16 cellular contexts compared by ENCODE assay signal in the genomic region with DNA sequence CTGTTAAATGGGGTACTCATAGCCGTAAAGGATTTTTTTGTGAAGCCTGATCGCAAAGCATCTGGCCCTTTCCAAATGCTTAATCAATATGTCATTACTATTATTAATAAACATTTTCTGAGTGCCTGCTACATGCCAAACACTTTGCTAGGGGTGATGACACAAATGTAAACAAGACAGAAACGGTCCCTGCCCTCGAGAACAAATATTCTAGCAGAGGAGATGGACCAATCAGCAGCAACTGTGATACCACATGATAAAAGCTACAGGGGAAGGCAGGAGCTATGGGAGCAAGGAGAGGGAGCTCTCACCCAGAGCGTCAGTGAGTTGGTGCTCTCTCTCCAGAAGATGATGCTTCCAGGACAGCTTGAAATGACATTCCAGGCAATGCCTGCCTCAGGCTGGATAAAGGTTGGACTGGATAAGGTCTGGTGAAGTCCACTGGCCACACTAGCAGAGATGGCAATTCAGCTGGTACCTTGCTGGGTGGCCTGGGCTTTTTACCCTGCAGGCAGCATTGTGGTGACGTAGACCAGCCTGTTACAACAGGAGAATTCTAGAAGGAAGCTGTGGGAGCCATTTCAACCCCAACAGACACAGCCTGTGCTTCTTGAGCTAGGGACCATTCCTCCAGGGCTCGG. TPM values are rescaled to one million over a fixed set of nuclear protein-coding genes. Genes with fewer than 3 reads are reported as not detected.
DNase-seq lines count a peak whose midpoint lies in the region; ATAC-seq, FAIRE-seq and TF ChIP-seq lines count a peak whose summit lies in the region.
"Had no signal": no experiment of that assay in that cellular context is flagged by ENCODE, and none has a peak within 500 bp of the region (broad histone marks: within the 10 kb centered on the region; RNA-seq: fewer than 3 reads in every experiment).

No MANE protein-coding gene starts in this region.

- TF ChIP-seq POLR2A in K562 (conservative IDR thresholded peaks at IDR 0.05): no peak

- TF ChIP-seq CTCF in K562 (IDR thresholded peaks at IDR 0.05 in 2 of 3, conservative IDR thresholded peaks at IDR 0.05 in 1 of 3; ENCODE audit: insufficient read depth in 2 of 3, low read depth in 1 of 3, low read length in 3 of 3) (no peak), osteoblast (IDR thresholded peaks at IDR 0.05; ENCODE audit: extremely low read depth, low read depth, low read length) (no peak)

- POLR2A ChIA-PET in K562 (lab: Yijun Ruan, JAX): interaction anchor here (0.9 to 1.8 kb wide), 3 partner anchors 12 to 41 kb away, joined by 3 to 10 read pairs (median 5); a partner anchor contains a TSS

- no peaks in the 10 kb centered on the region for H3K9me1 ChIP-seq in K562 (ENCODE audit: control insufficient read depth, insufficient read depth, low read length)

- peaks cover 26 to 37% (median 28%) of the 10 kb centered on the region in 3 donors for H3K4me1 Mint-ChIP-seq in IgD-negative memory B cell
- peaks cover 12 to 18% of the 10 kb centered on the region in 2 donors for H3K4me1 Mint-ChIP-seq in effector memory CD8-positive, alpha-beta T cell (ENCODE audit: low read depth in 2 of 2)

- no peaks in the 10 kb centered on the region for H3K9me3 ChIP-seq in K562 (replicated peaks; ENCODE audit: control insufficient read depth, insufficient read depth, low read depth, low read length)
- no peaks in the 10 kb centered on the region for H3K9me3 ChIP-seq in osteoblast (ENCODE audit: low read depth, low read length)

- no peaks in the 10 kb centered on the region for H3K9me3 Mint-ChIP-seq in IgD-negative memory B cell
- H3K9me3 Mint-ChIP-seq in effector memory CD8-positive, alpha-beta T cell: no peaks in the 10 kb centered on the region

- H3K27me3 ChIP-seq in H7 (ENCODE audit: control insufficient read depth, insufficient read depth, low read length) (no peaks in the 10 kb centered on the region), K562 (ENCODE audit: control insufficient read depth in 2 of 2, insufficient read depth in 2 of 2, low read length in 2 of 2) (peaks cover 2 to 63% of the 10 kb centered on the region in 2 experiments), osteoblast (ENCODE audit: insufficient read depth, low read length) (peaks cover 2% of the 10 kb centered on the region)

- H3K27ac Mint-ChIP-seq in IgD-negative memory B cell: peak overlapping the region; percentile 29 to 84 (median 63)
- peak overlapping the region in 1 of 2 donors; percentile 80 for H3K27ac Mint-ChIP-seq in effector memory CD8-positive, alpha-beta T cell

- no peak for TF ChIP-seq EP300 in K562 (IDR thresholded peaks at IDR 0.05; ENCODE audit: low read length)

- no peak for FAIRE-seq in K562 (lab: Jason Lieb, UNC)
- FAIRE-seq: H54 had no signal

- H3K4me3 ChIP-seq in H7 (ENCODE audit: insufficient read depth, low read depth, low read length) (no peak overlapping the region), K562 (no peak overlapping the region), osteoblast (ENCODE audit: insufficient read depth, low read length) (no peak overlapping the region)
- H3K4me3 ChIP-seq: PC-9 had no signal

- H3K4me1 ChIP-seq in K562 (replicated peaks in 1 of 2; ENCODE audit: control insufficient read depth in 2 of 2, insufficient read depth in 2 of 2, low read length in 2 of 2) (no peaks in the 10 kb centered on the region; a peak in 1 of 5 replicates), osteoblast (ENCODE audit: insufficient read depth, low read length) (peaks cover 10% of the 10 kb centered on the region)

- H3K36me3 ChIP-seq in H7 (replicated peaks; ENCODE audit: control insufficient read depth, insufficient read depth, low read length) (no peaks in the 10 kb centered on the region), K562 (ENCODE audit: control insufficient read depth, insufficient read depth, low read length) (no peaks in the 10 kb centered on the region), osteoblast (ENCODE audit: insufficient read depth, low read length) (no peaks in the 10 kb centered on the region)

- no peak for ATAC-seq in K562
- no peak for ATAC-seq in effector memory CD8-positive, alpha-beta T cell (replicated peaks)

- no peak overlapping the region for H3K9ac ChIP-seq in K562 (ENCODE audit: insufficient read depth in 1 of 2, low read depth in 2 of 2, low read length in 2 of 2)

- peaks cover 3% of the 10 kb centered on the region for H3K27me3 Mint-ChIP-seq in IgD-negative memory B cell
- H3K27me3 Mint-ChIP-seq in effector memory CD8-positive, alpha-beta T cell: peaks cover 14 to 31% of the 10 kb centered on the region in 2 donors

- TF ChIP-seq RAD21 in K562 (CRISPR knock-in tag; conservative IDR thresholded peaks at IDR 0.05 in 1 of 2, IDR thresholded peaks at IDR 0.05 in 1 of 2): no peak

- no peak overlapping the region for H3K4me3 Mint-ChIP-seq in IgD-negative memory B cell
- no peak overlapping the region for H3K4me3 Mint-ChIP-seq in effector memory CD8-positive, alpha-beta T cell

- peak; percentile 19 for DNase-seq in H7
- no peak for DNase-seq in K562 (ENCODE audit: extremely low read depth in 1 of 4, low spot score in 3 of 4)
- peak; percentile 14 for DNase-seq in osteoblast (ENCODE audit: insufficient read length, low spot score, missing footprints)
- no peak for DNase-seq in effector memory CD8-positive, alpha-beta T cell
- DNase-seq in NCI-H69 (lab: John Stamatoyannopoulos, UW): no peak
- no peak for DNase-seq in activated gamma-delta T cell (lab: John Stamatoyannopoulos, UW)
- DNase-seq: COR-L47, EL, KG1, NCI-H1048, NCI-H1436 treated with DMSO at 0.1 percent for 48 hours, NCI-H2081, NCI-H524 treated with DMSO at 0.1 percent for 48 hours, PC-9 had no signal

- in situ Hi-C loops in K562 (cut with MboI): no loop called here

- WGBS in K562 (ENCODE audit: insufficient coverage, low coverage, missing lambda C conversion rate): 1% methylated on average over 7 of the region's 7 CpGs

- H3K27ac ChIP-seq in K562 (ENCODE audit: extremely low read depth, low read depth, low read length): no peak overlapping the region
- H3K27ac ChIP-seq in osteoblast (ENCODE audit: low read depth, low read length): no peak overlapping the region
- H3K27ac ChIP-seq: PC-9 had no signal

- H2AFZ ChIP-seq in K562 (ENCODE audit: low read depth, low read length) (no peak overlapping the region), osteoblast (ENCODE audit: low read length) (no peak overlapping the region)
- H2AFZ ChIP-seq: PC-9 had no signal

- intact Hi-C loops in K562 (cut with micrococcal nuclease): no loop called here

- H3K79me2 ChIP-seq in K562 (ENCODE audit: control insufficient read depth, insufficient read depth, low read length): no peaks in the 10 kb centered on the region
- no peaks in the 10 kb centered on the region for H3K79me2 ChIP-seq in osteoblast (ENCODE audit: insufficient read depth, low read length)

- peaks cover 1% of the 10 kb centered on the region for H3K36me3 Mint-ChIP-seq in IgD-negative memory B cell
- H3K36me3 Mint-ChIP-seq in effector memory CD8-positive, alpha-beta T cell (ENCODE audit: insufficient read depth): no peaks in the 10 kb centered on the region

- H4K20me1 ChIP-seq in K562 (replicated peaks; ENCODE audit: control insufficient read depth, insufficient read depth, low read length) (peaks cover 4% of the 10 kb centered on the region; the same call in 1 of the 2 replicates), osteoblast (ENCODE audit: insufficient read depth, low read length) (no peaks in the 10 kb centered on the region)

- no peak overlapping the region for H3K4me2 ChIP-seq in K562 (ENCODE audit: insufficient read depth, low read length)
- H3K4me2 ChIP-seq in osteoblast (ENCODE audit: insufficient read depth, low read length): no peak overlapping the region
- H3K4me2 ChIP-seq: PC-9 had no signal

- CTCF ChIA-PET in K562 (lab: Yijun Ruan, JAX; ENCODE audit: low intra/inter-chr PET ratio): no interaction called here

- BruUV-seq in K562 (replicated peaks; lab: Mats Ljungman, UMichigan): no TSS peak

RNA-seq across cellular contexts. Expression of a gene that starts 41.1 kb away (rescaled TPM):
- 207 and 394 TPM in 2 replicates for total RNA-seq in H7 (2014; rRNA removed; shearing (Covaris generic))
- polyA plus RNA-seq in IgD-negative memory B cell (72.1 TPM), K562 (2011; rRNA removed) (213 and 281 TPM in 2 replicates), K562 (2014; fragmentation: Illumina TruSeq; extraction: Trizol) (228 and 255 TPM in 2 replicates), K562 (2014; fragmentation: Nextera tagmentation; extraction: Ambion mirVana) (100 to 1,000 TPM; 292 to 474 TPM), K562 (2014; rRNA removed) (207 and 239 TPM in 2 replicates)
- total RNA-seq in K562 (2011; cell fraction: chromatin; rRNA removed; ENCODE audit: low replicate concordance): 26.1 and 39.0 TPM in 2 replicates
- 26.8 and 29.5 TPM in 2 replicates for total RNA-seq in K562 (2011; cell fraction: nucleolus; rRNA removed)
- 45.2 and 60.2 TPM in 2 replicates for total RNA-seq in K562 (2011; cell fraction: nucleoplasm; rRNA removed)
- total RNA-seq in K562 (2014; rRNA removed) (78.2 and 162 TPM in 2 replicates), K562 (2014; rRNA removed; fragmentation: Illumina TruSeq; extraction: Trizol) (245 and 297 TPM in 2 replicates), K562 (2015; rRNA removed; fragmentation: Illumina TruSeq; extraction: Trizol) (236 and 260 TPM in 2 replicates), K562 (2021) (247 and 250 TPM in 2 replicates), osteoblast (71.9 and 75.3 TPM in 2 replicates)
- polyA plus RNA-seq in K562 (2011; cell fraction: cytosol; rRNA removed): 116 and 153 TPM in 2 replicates
- 37.2 and 52.9 TPM in 2 replicates for polyA plus RNA-seq in K562 (2011; cell fraction: nucleus; rRNA removed)
- polyA plus RNA-seq in K562 (2012): 163 and 363 TPM in 2 replicates
- 104 and 137 TPM in 2 replicates for polyA minus RNA-seq in K562 (2011; rRNA and poly(A)+ RNA removed)
- 88.4 and 123 TPM in 2 replicates for polyA minus RNA-seq in K562 (2011; cell fraction: cytosol; rRNA and poly(A)+ RNA removed)
- polyA minus RNA-seq in K562 (2011; cell fraction: nucleus; rRNA and poly(A)+ RNA removed): 30.4 and 61.5 TPM in 2 replicates

RNA-seq across cellular contexts. Expression of a gene that starts 41.5 kb away (rescaled TPM):
- 53.1 and 55.5 TPM in 2 replicates for total RNA-seq in H7 (2014; rRNA removed; shearing (Covaris generic))
- polyA plus RNA-seq in IgD-negative memory B cell: 14.7 TPM
- total RNA-seq in K562 (2011; cell fraction: chromatin; rRNA removed; ENCODE audit: low replicate concordance): 63.1 and 71.1 TPM in 2 replicates
- 82.7 and 94.5 TPM in 2 replicates for total RNA-seq in K562 (2011; cell fraction: nucleolus; rRNA removed)
- total RNA-seq in K562 (2011; cell fraction: nucleoplasm; rRNA removed): 103 and 120 TPM in 2 replicates
- total RNA-seq in K562 (2014; rRNA removed): 26.7 and 31.1 TPM in 2 replicates
- 46.4 and 52.8 TPM in 2 replicates for total RNA-seq in K562 (2014; rRNA removed; fragmentation: Illumina TruSeq; extraction: Trizol)
- 44.6 and 47.1 TPM in 2 replicates for total RNA-seq in K562 (2015; rRNA removed; fragmentation: Illumina TruSeq; extraction: Trizol)
- 40.2 and 41.4 TPM in 2 replicates for total RNA-seq in K562 (2021)
- 66.0 and 66.9 TPM in 2 replicates for polyA plus RNA-seq in K562 (2011; rRNA removed)
- 38.3 and 52.0 TPM in 2 replicates for polyA plus RNA-seq in K562 (2011; cell fraction: cytosol; rRNA removed)
- 24.9 and 38.9 TPM in 2 replicates for polyA plus RNA-seq in K562 (2011; cell fraction: nucleus; rRNA removed)
- polyA plus RNA-seq in K562 (2012): 17.4 and 20.9 TPM in 2 replicates
- polyA plus RNA-seq in K562 (2014; fragmentation: Illumina TruSeq; extraction: Trizol): 28.3 and 32.5 TPM in 2 replicates
- 10 to 100 TPM; 18.4 to 24.0 TPM for polyA plus RNA-seq in K562 (2014; fragmentation: Nextera tagmentation; extraction: Ambion mirVana)
- polyA plus RNA-seq in K562 (2014; rRNA removed): 23.0 and 23.7 TPM in 2 replicates
- 134 and 169 TPM in 2 replicates for polyA minus RNA-seq in K562 (2011; rRNA and poly(A)+ RNA removed)
- 55.0 and 60.7 TPM in 2 replicates for polyA minus RNA-seq in K562 (2011; cell fraction: cytosol; rRNA and poly(A)+ RNA removed)
- 16.2 and 28.7 TPM in 2 replicates for polyA minus RNA-seq in K562 (2011; cell fraction: nucleus; rRNA and poly(A)+ RNA removed)
- total RNA-seq in osteoblast: 131 and 163 TPM in 2 replicates

Comparison
In these comparisons a context has a peak if more than half of its experiments do, and no peak if none do; other contexts are left out.
1. DNase-seq: peak in H7 (single experiment) and osteoblast (single experiment); none in K562 (0 of 4), effector memory CD8-positive, alpha-beta T cell (0 of 3), NCI-H69 (single experiment) and activated gamma-delta T cell (single experiment).